In genomic region chr19:37594064-37594981, GRCh38 we compare ENCODE assay signal across 8 cellular contexts. TPM values are rescaled to one million over a fixed set of nuclear protein-coding genes. Genes with fewer than 3 reads are reported as not detected.
DNase-seq lines count a peak whose midpoint lies in the region; ATAC-seq and TF ChIP-seq lines count a peak whose summit lies in the region.

ZNF540 (plus strand) TSS chr19:37594876; CDS start chr19:37598448, 3,572 bp downstream.
ZNF571 (minus strand) TSS chr19:37594792; CDS start chr19:37586676, 8,116 bp downstream.

- peak; percentile 86 to 93 (median 90) for DNase-seq in CD4-positive, alpha-beta T cell
- peak; percentile 83 for DNase-seq in HPDE6-E6E7 (ENCODE audit: extremely low spot score)
- peak; percentile 81 for DNase-seq in NT2/D1 (ENCODE audit: low read depth, low spot score)
- peak; percentile 93 for DNase-seq in activated CD8-positive, alpha-beta memory T cell treated with anti-CD3 and anti-CD28 coated beads, Interleukin-2, amount 50 U/mL, for 4 hours
- peak; percentile 98 for DNase-seq in endodermal cell
- DNase-seq in mesendoderm: peak; percentile 99
- DNase-seq in stimulated activated CD8-positive, alpha-beta memory T cell treated with anti-CD3 and anti-CD28 coated beads, Interleukin-12 subunit alpha, Interleukin-12 subunit beta, amount 100 ng/mL, for 4 hours (ENCODE audit: low read depth): peak; percentile 84

- H3K4ac ChIP-seq in mesendoderm (ENCODE audit: low read depth, low read length): no peak within 1 kb of the TSS

- peak within 1 kb of the TSS; percentile 45 for H3K4me2 ChIP-seq in mesendoderm (ENCODE audit: low read length)

- peaks cover 7% of the 10 kb centered on the region for H3K9me3 Mint-ChIP-seq in CD4-positive, alpha-beta T cell
- peaks cover 23% of the 10 kb centered on the region for H3K9me3 Mint-ChIP-seq in endodermal cell

- H3K56ac ChIP-seq in mesendoderm (ENCODE audit: low read length): peak within 1 kb of the TSS; percentile 96

- CTCF ChIA-PET in CD4-positive, alpha-beta T cell (lab: Charles Lee): interaction anchor here (0.7 to 1.4 kb wide), 4 partner anchors 9 to 98 kb away, joined by 3 to 5 read pairs (median 3); no protein-coding TSS in a partner anchor

- H3K27ac ChIP-seq in CD4-positive, alpha-beta T cell (ENCODE audit: low read depth, low read length): peak within 1 kb of the TSS; percentile 94
- H3K27ac ChIP-seq in endodermal cell (ENCODE audit: low read depth, low read length) (no peak within 1 kb of the TSS), mesendoderm (ENCODE audit: low read depth, low read length) (peak within 1 kb of the TSS; percentile 69)

- H3K9me3 ChIP-seq in CD4-positive, alpha-beta T cell (ENCODE audit: control insufficient read depth, low read length): peaks cover 6% of the 10 kb centered on the region
- no peaks in the 10 kb centered on the region; the same call in 1 of the 2 replicates for H3K9me3 ChIP-seq in NT2/D1 (ENCODE audit: insufficient read depth, low read length)
- peaks cover 19% of the 10 kb centered on the region for H3K9me3 ChIP-seq in endodermal cell (ENCODE audit: control insufficient read depth, low read length)

- POLR2A ChIA-PET in CD4-positive, alpha-beta T cell (lab: Charles Lee): interaction anchor here (0.6 to 3.5 kb wide), 37 partner anchors 10 to 1480 kb away, joined by 3 to 75 read pairs (median 6); partner anchors contain the start of genes POLR2I, SIPA1L3, ZFP30 and ZNF146

- peak within 1 kb of the TSS; percentile 3 for H2BK5ac ChIP-seq in mesendoderm (ENCODE audit: low read length)

- H3K27me3 Mint-ChIP-seq in CD4-positive, alpha-beta T cell: no peaks in the 10 kb centered on the region
- H3K27me3 Mint-ChIP-seq in endodermal cell (ENCODE audit: insufficient read depth): peaks cover 29% of the 10 kb centered on the region

- H2BK15ac ChIP-seq in mesendoderm (replicated peaks; ENCODE audit: low read depth): no peak within 1 kb of the TSS

- intact Hi-C loops in CD4-positive, alpha-beta T cell (cut with DNase I, micrococcal nuclease): loop anchor here (1.0 to 10.0 kb wide), 11 partner anchors 60 to 520 kb away; partner anchors contain the start of genes ZNF527 (in 2 of the 2), ZNF569 (in 2 of the 2), ZNF793 (in 2 of the 2) and ZFP30 (in 1 of the 2)

- peak; percentile 95 for ATAC-seq in CD4-positive, alpha-beta T cell (ENCODE audit: poor library complexity)
- ATAC-seq in GM19455 (IDR thresholded peaks at IDR 0.05; ENCODE audit: unreplicated experiment): peak; percentile 96

- no peaks in the 10 kb centered on the region for H3K79me2 ChIP-seq in mesendoderm (ENCODE audit: control insufficient read depth, insufficient read depth, low read length)

- no peak within 1 kb of the TSS for H2BK120ac ChIP-seq in mesendoderm (ENCODE audit: low read depth, low read length)

- peak within 1 kb of the TSS; percentile 80 for H3K4me3 ChIP-seq in NT2/D1 (ENCODE audit: insufficient read length, low read depth)
- peak within 1 kb of the TSS; percentile 96 for H3K4me3 ChIP-seq in endodermal cell (ENCODE audit: low read length)
- peak within 1 kb of the TSS; percentile 53 for H3K4me3 ChIP-seq in mesendoderm (ENCODE audit: low read length)

- peak within 1 kb of the TSS; percentile 98 for H3K27ac Mint-ChIP-seq in CD4-positive, alpha-beta T cell
- H3K27ac Mint-ChIP-seq in endodermal cell: peak within 1 kb of the TSS; percentile 99

- WGBS in endodermal cell (ENCODE audit: insufficient coverage in 1 of 2, insufficient read length in 1 of 2), 2 experiments: 0 to 1% methylated on average over 36 to 58 of the region's 58 CpGs
- no CpG with 5 or more reads among the region's 58 CpGs for WGBS in mesendoderm (ENCODE audit: extremely low coverage, insufficient coverage, low lambda C conversion rate)

- H3K36me3 Mint-ChIP-seq in CD4-positive, alpha-beta T cell (ENCODE audit: low read depth): peaks cover 81% of the 10 kb centered on the region
- peaks cover 16% of the 10 kb centered on the region for H3K36me3 Mint-ChIP-seq in endodermal cell (ENCODE audit: low read depth)

- peaks cover 2% of the 10 kb centered on the region for H3K79me1 ChIP-seq in mesendoderm (ENCODE audit: low read length)

- peak within 1 kb of the TSS; percentile 80 for H3K23ac ChIP-seq in mesendoderm (ENCODE audit: low read length)

- peaks cover 39% of the 10 kb centered on the region for H3K4me1 Mint-ChIP-seq in CD4-positive, alpha-beta T cell (ENCODE audit: low read depth)
- H3K4me1 Mint-ChIP-seq in endodermal cell: peaks cover 11% of the 10 kb centered on the region

- no peak within 1 kb of the TSS for H4K5ac ChIP-seq in mesendoderm (ENCODE audit: low read length)

- H3K36me3 ChIP-seq in NT2/D1 (ENCODE audit: insufficient read depth, insufficient read length, low read length) (no peaks in the 10 kb centered on the region), endodermal cell (ENCODE audit: control insufficient read depth, insufficient read depth, low read length) (peaks cover 6% of the 10 kb centered on the region), mesendoderm (ENCODE audit: control insufficient read depth, insufficient read depth, low read length) (no peaks in the 10 kb centered on the region)

- H3K27me3 ChIP-seq in CD4-positive, alpha-beta T cell (ENCODE audit: control insufficient read depth, insufficient read depth, low read length): no peaks in the 10 kb centered on the region
- H3K27me3 ChIP-seq in NT2/D1 (ENCODE audit: insufficient read depth, insufficient read length) (peaks cover 18% of the 10 kb centered on the region), endodermal cell (ENCODE audit: control insufficient read depth, insufficient read depth, low read length, poor library complexity, severe bottlenecking) (peaks cover 22% of the 10 kb centered on the region), mesendoderm (ENCODE audit: insufficient read depth, low read length, poor library complexity) (no peaks in the 10 kb centered on the region)

- peak within 1 kb of the TSS; percentile 97 for H3K4me3 Mint-ChIP-seq in CD4-positive, alpha-beta T cell
- H3K4me3 Mint-ChIP-seq in endodermal cell: peak within 1 kb of the TSS; percentile 94

- peak within 1 kb of the TSS; percentile 55 for H3K18ac ChIP-seq in mesendoderm (ENCODE audit: low read length)

- H3K9ac ChIP-seq in NT2/D1 (ENCODE audit: insufficient read length, low read depth) (peak within 1 kb of the TSS; percentile 81), endodermal cell (ENCODE audit: extremely low read depth, low read length, poor library complexity, severe bottlenecking) (peak within 1 kb of the TSS; percentile 67), mesendoderm (ENCODE audit: low read length) (peak within 1 kb of the TSS; percentile 74)

- no peak for TF ChIP-seq CTCF in CD4-positive, alpha-beta T cell (IDR thresholded peaks at IDR 0.05)
- TF ChIP-seq CTCF in endodermal cell (conservative IDR thresholded peaks at IDR 0.05): no peak

- H2AK5ac ChIP-seq in mesendoderm (ENCODE audit: low read length): no peak within 1 kb of the TSS

- H4K8ac ChIP-seq in mesendoderm (ENCODE audit: low read depth, low read length): no peak within 1 kb of the TSS

- H3K4me1 ChIP-seq in NT2/D1 (ENCODE audit: insufficient read depth, insufficient read length): no peaks in the 10 kb centered on the region
- no peaks in the 10 kb centered on the region for H3K4me1 ChIP-seq in endodermal cell (ENCODE audit: control insufficient read depth, insufficient read depth, low read length)
- H3K4me1 ChIP-seq in mesendoderm (ENCODE audit: control insufficient read depth, low read depth, low read length): no peaks in the 10 kb centered on the region

RNA-seq across cellular contexts. Expression of gene ZNF540, which starts in this region (rescaled TPM):
- 10 to 100 TPM; 11.6 to 12.0 TPM for total RNA-seq in CD4-positive, alpha-beta T cell
- not detected for total RNA-seq in endodermal cell
- 1.4 TPM for polyA plus RNA-seq in endodermal cell (2013, experiment 1 of 2)
- 0.50 TPM for polyA plus RNA-seq in endodermal cell (2013, experiment 2 of 2)
- 0.11 TPM for polyA plus RNA-seq in mesendoderm (2013, experiment 1 of 2)
- polyA plus RNA-seq in mesendoderm (2013, experiment 2 of 2): 0.08 TPM

RNA-seq across cellular contexts. Expression of gene ZNF571, which starts in this region (rescaled TPM):
- 1 to 10 TPM; 6.7 to 7.0 TPM for total RNA-seq in CD4-positive, alpha-beta T cell
- total RNA-seq in endodermal cell: 1 to 10 TPM; 3.9 to 5.6 TPM
- 5.3 TPM for polyA plus RNA-seq in endodermal cell (2013, experiment 1 of 2)
- 6.0 TPM for polyA plus RNA-seq in endodermal cell (2013, experiment 2 of 2)
- polyA plus RNA-seq in mesendoderm (2013, experiment 1 of 2): 1.9 TPM
- polyA plus RNA-seq in mesendoderm (2013, experiment 2 of 2): 1.6 TPM

Comparison
In these comparisons a context has a peak if more than half of its experiments do, and no peak if none do; other contexts are left out.
1. RNA of gene ZNF540 (total RNA-seq): 11.6 to 12.0 TPM in CD4-positive, alpha-beta T cell; not detected in endodermal cell; every median in the first group is over 10 times any median in the second.
2. Peak in every context shown above with its lines, with median percentiles within 50 percentile points of each other: DNase-seq, H3K4me3 ChIP-seq and H3K9ac ChIP-seq.